Comparison of ENCODE assay signal across 8 cellular contexts in the genomic region with DNA sequence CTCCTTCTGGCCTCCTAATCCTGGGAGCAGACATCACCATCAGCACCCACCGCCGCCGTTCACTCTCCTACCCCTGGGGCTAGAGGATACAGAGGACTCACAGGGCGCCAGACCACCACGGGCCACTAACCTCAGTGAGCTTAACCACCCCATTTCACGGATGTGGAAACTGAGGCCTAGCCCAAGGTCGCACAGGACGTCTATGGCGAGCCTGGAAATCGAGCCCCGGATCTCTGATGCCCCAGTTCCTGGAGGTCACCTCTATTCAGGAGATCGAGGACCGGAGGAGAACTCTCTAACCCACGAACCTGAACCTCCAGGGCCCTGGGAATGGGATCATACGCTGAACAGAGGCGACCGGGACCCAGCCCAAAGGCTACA. TPM values are rescaled to one million over a fixed set of nuclear protein-coding genes. Genes with fewer than 3 reads are reported as not detected.
A peak's percentile ranks its signal among the peaks of the same experiment; 100 is the strongest.
DNase-seq lines count a peak whose midpoint lies in the region; ATAC-seq, FAIRE-seq and TF ChIP-seq lines count a peak whose summit lies in the region.

No MANE protein-coding gene starts in this region.

- FAIRE-seq in urothelium cell line (lab: Jason Lieb, UNC), result no peak

- peak; percentile 0 for ATAC-seq in GM19463 (IDR thresholded peaks at IDR 0.05; ENCODE audit: unreplicated experiment)
- ATAC-seq in GM18909 (IDR thresholded peaks at IDR 0.05; ENCODE audit: poor library complexity, unreplicated experiment), result no peak

- no peaks in the 10 kb centered on the region for H3K9me2 ChIP-seq in SK-N-SH

- H2BK12ac ChIP-seq in trophoblast cell (ENCODE audit: low read length), result no peak overlapping the region

- 2% methylated on average over 8 of the region's 17 CpGs for WGBS in SK-N-SH (ENCODE audit: low lambda C conversion rate)
- WGBS in trophoblast cell (ENCODE audit: extremely low coverage, insufficient coverage, insufficient read length), result no CpG with 5 or more reads among the region's 17 CpGs

- H2AK5ac ChIP-seq in trophoblast cell (ENCODE audit: low read length), result peak overlapping the region; percentile 52

- peak overlapping the region; percentile 65 for H4K12ac ChIP-seq in trophoblast cell (ENCODE audit: low read depth, low read length)

- H4K20me1 ChIP-seq in SK-N-SH (ENCODE audit: insufficient read depth), result no peaks in the 10 kb centered on the region; the same call in 1 of the 2 replicates
- H4K20me1 ChIP-seq in fibroblast of lung (ENCODE audit: control insufficient read depth, extremely low read depth, insufficient read depth, low read length), result no peaks in the 10 kb centered on the region

- H2AFZ ChIP-seq in SK-N-SH (ENCODE audit: low read depth) (peak overlapping the region; percentile 94), fibroblast of lung (ENCODE audit: low read length) (peak overlapping the region; percentile 85), trophoblast cell (ENCODE audit: insufficient read depth, low read length, poor library complexity) (peak overlapping the region; percentile 42)

- no peak overlapping the region for H3K18ac ChIP-seq in trophoblast cell (ENCODE audit: low read length)

- H2BK120ac ChIP-seq in trophoblast cell (ENCODE audit: insufficient read depth, low read length, poor library complexity), result no peak overlapping the region

- TF ChIP-seq CTCF in SK-N-SH (IDR thresholded peaks at IDR 0.05), result no peak
- no peak for TF ChIP-seq CTCF in fibroblast of lung (conservative IDR thresholded peaks at IDR 0.05 in 1 of 2, IDR thresholded peaks at IDR 0.05 in 1 of 2; ENCODE audit: low read depth in 1 of 2, low read length in 2 of 2)

- POLR2A ChIA-PET in SK-N-SH (lab: Yijun Ruan, JAX), result interaction anchor here (1.0 kb wide), 1 partner anchor 36 kb away, joined by 3 read pairs; no protein-coding TSS in a partner anchor

- no peak for TF ChIP-seq EP300 in SK-N-SH (IDR thresholded peaks at IDR 0.05; ENCODE audit: borderline replicate concordance in 1 of 2, low read depth in 1 of 2, low read length in 1 of 2)

- H4K8ac ChIP-seq in trophoblast cell (ENCODE audit: low read depth, low read length), result peak overlapping the region; percentile 86

- no peaks in the 10 kb centered on the region for H3K79me1 ChIP-seq in trophoblast cell (ENCODE audit: low read length)

- H3K27ac ChIP-seq in SK-N-SH (ENCODE audit: low read depth in 2 of 2, low read length in 1 of 2), result peak overlapping the region; percentile 11 to 29; a peak in 3 of 4 replicates
- peak overlapping the region; percentile 73 for H3K27ac ChIP-seq in fibroblast of lung (ENCODE audit: insufficient read depth, low read length)
- H3K27ac ChIP-seq in trophoblast cell (ENCODE audit: low read depth, low read length), result no peak overlapping the region

- H3K79me2 ChIP-seq in SK-N-SH (ENCODE audit: insufficient read depth) (peaks cover 26% of the 10 kb centered on the region), fibroblast of lung (ENCODE audit: control insufficient read depth, insufficient read depth, low read length) (peaks cover 18% of the 10 kb centered on the region), trophoblast cell (ENCODE audit: control insufficient read depth, insufficient read depth, low read length, poor library complexity) (peaks cover 4% of the 10 kb centered on the region)

- H3K4me3 ChIP-seq in SK-N-SH (ENCODE audit: low read depth in 2 of 2, low read length in 1 of 2), result peak overlapping the region; percentile 83 to 95
- peak overlapping the region; percentile 79 to 95 (median 88) for H3K4me3 ChIP-seq in fibroblast of lung (replicated peaks in 1 of 4; ENCODE audit: control extremely low read depth in 1 of 4, insufficient read depth in 1 of 4, low read depth in 3 of 4, low read length in 4 of 4)
- peak overlapping the region; percentile 76 for H3K4me3 ChIP-seq in trophoblast cell (ENCODE audit: low read depth, low read length)

- peak overlapping the region; percentile 5 for H2BK5ac ChIP-seq in trophoblast cell (ENCODE audit: low read depth, low read length, poor library complexity)

- H3K27me3 ChIP-seq in SK-N-SH (ENCODE audit: insufficient read depth), result no peaks in the 10 kb centered on the region
- no peaks in the 10 kb centered on the region for H3K27me3 ChIP-seq in fibroblast of lung (ENCODE audit: control insufficient read depth, insufficient read depth, low read length)
- no peaks in the 10 kb centered on the region for H3K27me3 ChIP-seq in trophoblast cell (ENCODE audit: insufficient read depth, low read length)

- H3K4me1 ChIP-seq in SK-N-SH (ENCODE audit: control insufficient read depth in 1 of 2, insufficient read depth in 2 of 2, low read depth in 1 of 2, low read length in 1 of 2) (peaks cover 0 to 9% of the 10 kb centered on the region in 2 experiments; a peak in 2 of 4 replicates), fibroblast of lung (ENCODE audit: control insufficient read depth, extremely low read depth, insufficient read depth, low read length) (peaks cover 6% of the 10 kb centered on the region), trophoblast cell (ENCODE audit: control insufficient read depth in 1 of 2, insufficient read depth in 2 of 2, low read length in 2 of 2) (peaks cover 6 to 9% of the 10 kb centered on the region in 2 experiments)

- H3K14ac ChIP-seq in trophoblast cell (ENCODE audit: low read length), result no peak overlapping the region

- DNase-seq in SK-N-SH (no peak), fibroblast of lung (ENCODE audit: low read depth in 2 of 2) (no peak), trophoblast cell (no peak), NCI-H146 treated with DMSO at 0.1 percent for 48 hours (lab: John Stamatoyannopoulos, UW; ENCODE audit: unreplicated experiment) (no peak), CD1c-positive myeloid dendritic cell (ENCODE audit: extremely low spot score) (no peak), urothelium cell line (ENCODE audit: low spot score) (no peak)

- peak overlapping the region; percentile 82 for H3K9ac ChIP-seq in SK-N-SH
- H3K9ac ChIP-seq in fibroblast of lung (ENCODE audit: insufficient read depth, low read length), result peak overlapping the region; percentile 62
- H3K9ac ChIP-seq in trophoblast cell (ENCODE audit: low read length), result peak overlapping the region; percentile 36

- peak overlapping the region; percentile 91 for H3K4me2 ChIP-seq in SK-N-SH
- H3K4me2 ChIP-seq in fibroblast of lung (ENCODE audit: extremely low read depth, insufficient read depth, low read length), result peak overlapping the region; percentile 98
- peak overlapping the region; percentile 83 for H3K4me2 ChIP-seq in trophoblast cell (ENCODE audit: low read length)

- H3K36me3 ChIP-seq in SK-N-SH (replicated peaks in 1 of 2; ENCODE audit: control insufficient read depth in 1 of 2, insufficient read depth in 2 of 2, low read length in 1 of 2) (peaks cover 0 to 12% of the 10 kb centered on the region in 2 experiments), fibroblast of lung (ENCODE audit: control insufficient read depth, insufficient read depth, low read length) (no peaks in the 10 kb centered on the region), trophoblast cell (ENCODE audit: control insufficient read depth in 1 of 2, insufficient read depth in 2 of 2, low read length in 2 of 2) (peaks cover 4 to 7% of the 10 kb centered on the region in 2 experiments)

- no peaks in the 10 kb centered on the region for H3F3A ChIP-seq in SK-N-SH (replicated peaks; ENCODE audit: insufficient read depth)

- no peak overlapping the region for H3K23ac ChIP-seq in trophoblast cell (ENCODE audit: low read length)

- no peak for TF ChIP-seq RAD21 in SK-N-SH (IDR thresholded peaks at IDR 0.05; ENCODE audit: low read length)

- peak overlapping the region; percentile 22 for H3K4ac ChIP-seq in trophoblast cell (ENCODE audit: low read depth, low read length)

- no peaks in the 10 kb centered on the region for H3K9me3 ChIP-seq in SK-N-SH
- no peaks in the 10 kb centered on the region for H3K9me3 ChIP-seq in fibroblast of lung (ENCODE audit: control insufficient read depth, insufficient read depth, low read depth, low read length)
- no peaks in the 10 kb centered on the region for H3K9me3 ChIP-seq in trophoblast cell (ENCODE audit: insufficient read depth, low read depth, low read length)

- peak overlapping the region; percentile 58 for H4K91ac ChIP-seq in trophoblast cell (ENCODE audit: low read depth, low read length)

- CTCF ChIA-PET in SK-N-SH (lab: Yijun Ruan, JAX), result interaction anchor here (1.6 to 14.1 kb wide), 6 partner anchors 14 to 180 kb away, joined by 3 to 517 read pairs (median 56); a partner anchor contains a TSS

TF ChIP-seq in SK-N-SH, 30 proteins besides CTCF, POLR2A, EP300 and RAD21 (continues in another document):
- no peak for TF ChIP-seq SIN3A (IDR thresholded peaks at IDR 0.05; ENCODE audit: borderline replicate concordance, low read depth, low read length)
- TF ChIP-seq FOXJ3 (CRISPR knock-in tag; IDR thresholded peaks at IDR 0.05), result no peak
- TF ChIP-seq FOXM1 (IDR thresholded peaks at IDR 0.05; ENCODE audit: low read depth), result no peak

RNA-seq across cellular contexts. Expression of a gene that starts 0.3 kb away (rescaled TPM):
- 179 and 189 TPM in 2 replicates for polyA plus RNA-seq in SK-N-SH (2012; rRNA removed)
- 164 and 176 TPM in 2 replicates for polyA plus RNA-seq in SK-N-SH (2012; cell fraction: cytosol; rRNA removed)
- 53.8 and 76.0 TPM in 2 replicates for polyA plus RNA-seq in SK-N-SH (2012; cell fraction: nucleus; rRNA removed)
- 32.2 and 41.6 TPM in 2 replicates for total RNA-seq in fibroblast of lung
- polyA plus RNA-seq in fibroblast of lung, result 57.6 and 108 TPM in 2 replicates
- 66.8 and 120 TPM in 2 replicates for polyA plus RNA-seq in fibroblast of lung (2012)
- polyA minus RNA-seq in fibroblast of lung (ENCODE audit: low replicate concordance), result 41.7 and 75.9 TPM in 2 replicates
- polyA plus RNA-seq in trophoblast cell (2013), result 61.0 and 61.7 TPM in 2 replicates

RNA-seq across cellular contexts. Expression of a gene that starts 7.2 kb away (rescaled TPM):
- not detected in 2 replicates for polyA plus RNA-seq in SK-N-SH (2012; rRNA removed)
- polyA plus RNA-seq in SK-N-SH (2012; cell fraction: cytosol; rRNA removed), result not detected in 2 replicates
- polyA plus RNA-seq in SK-N-SH (2012; cell fraction: nucleus; rRNA removed), result not detected in 2 replicates
- total RNA-seq in fibroblast of lung, result not detected in 2 replicates
- not detected in 2 replicates for polyA plus RNA-seq in fibroblast of lung
- polyA plus RNA-seq in fibroblast of lung (2012), result not detected in 2 replicates
- polyA minus RNA-seq in fibroblast of lung (ENCODE audit: low replicate concordance), result not detected in 2 replicates
- 0.04 TPM in 1 of 2 replicates, not detected in the other for polyA plus RNA-seq in trophoblast cell (2013)

RNA-seq across cellular contexts. Expression of a gene that starts 14.7 kb away (rescaled TPM):
- polyA plus RNA-seq in SK-N-SH (2012; rRNA removed), result 3.7 and 4.4 TPM in 2 replicates
- polyA plus RNA-seq in SK-N-SH (2012; cell fraction: cytosol; rRNA removed), result 1.7 and 3.2 TPM in 2 replicates
- 11.4 and 13.9 TPM in 2 replicates for polyA plus RNA-seq in SK-N-SH (2012; cell fraction: nucleus; rRNA removed)
- 19.8 and 20.8 TPM in 2 replicates for total RNA-seq in fibroblast of lung
- polyA plus RNA-seq in fibroblast of lung, result 12.3 and 13.2 TPM in 2 replicates
- polyA plus RNA-seq in fibroblast of lung (2012), result 11.7 TPM in 2 replicates
- polyA minus RNA-seq in fibroblast of lung (ENCODE audit: low replicate concordance), result 57.0 and 60.5 TPM in 2 replicates
- 0.29 and 0.37 TPM in 2 replicates for polyA plus RNA-seq in trophoblast cell (2013)

RNA-seq across cellular contexts. Expression of a gene that starts 37.3 kb away (rescaled TPM):
- 65.9 and 77.0 TPM in 2 replicates for polyA plus RNA-seq in SK-N-SH (2012; rRNA removed)
- polyA plus RNA-seq in SK-N-SH (2012; cell fraction: cytosol; rRNA removed), result 57.4 and 64.3 TPM in 2 replicates
- 31.1 and 39.3 TPM in 2 replicates for polyA plus RNA-seq in SK-N-SH (2012; cell fraction: nucleus; rRNA removed)
- total RNA-seq in fibroblast of lung, result 78.6 and 94.8 TPM in 2 replicates
- 105 and 113 TPM in 2 replicates for polyA plus RNA-seq in fibroblast of lung
- polyA plus RNA-seq in fibroblast of lung (2012), result 116 and 147 TPM in 2 replicates
- 204 and 262 TPM in 2 replicates for polyA minus RNA-seq in fibroblast of lung (ENCODE audit: low replicate concordance)
- 2.6 and 2.7 TPM in 2 replicates for polyA plus RNA-seq in trophoblast cell (2013)

Comparison
In these comparisons a context has a peak if more than half of its experiments do, and no peak if none do; other contexts are left out.
1. H2AFZ ChIP-seq: peak in every context shown above with its lines; median percentile 94 in SK-N-SH; 85 in fibroblast of lung; 42 in trophoblast cell.